10 cellular contexts compared by ENCODE assay signal in the genomic region with DNA sequence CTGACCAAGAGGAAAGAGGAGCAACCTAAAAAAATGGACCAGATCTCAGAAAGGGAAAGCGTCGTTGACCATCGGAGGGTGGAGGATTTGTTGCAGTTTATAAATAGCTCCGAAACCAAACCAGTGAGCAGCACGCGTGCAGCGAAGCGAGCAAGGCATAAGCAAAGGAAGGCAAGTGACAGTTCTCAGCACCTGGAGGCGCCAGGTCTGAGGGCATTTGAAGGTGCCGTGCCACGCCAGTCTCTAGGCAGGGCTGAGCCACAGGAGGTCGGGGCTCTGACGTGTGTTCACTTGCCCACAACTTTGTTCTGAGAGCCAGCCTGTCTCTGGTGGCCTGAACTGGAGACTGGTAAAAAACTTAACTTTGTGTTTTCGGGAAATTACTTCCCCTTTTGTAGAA. TPM values are rescaled to one million over a fixed set of nuclear protein-coding genes. Genes with fewer than 3 reads are reported as not detected.
DNase-seq lines count a peak whose midpoint lies in the region; ATAC-seq and TF ChIP-seq lines count a peak whose summit lies in the region.
"Had no signal": no experiment of that assay in that cellular context is flagged by ENCODE, and none has a peak within 500 bp of the region (broad histone marks: within the 10 kb centered on the region; RNA-seq: fewer than 3 reads in every experiment).

No MANE protein-coding gene starts in this region.

- no peaks in the 10 kb centered on the region for H3K4me1 Mint-ChIP-seq in WTC11
- peaks cover 10 to 15% of the 10 kb centered on the region in 2 donors for H3K4me1 Mint-ChIP-seq in natural killer cell treated with Interleukin-12 subunit alpha and Interleukin-12 subunit beta and Interleukin-15 and Interleukin-18, amount 100 ng/mL, for 72 hours (ENCODE audit: low read depth in 2 of 2)

- H3K4me3 ChIP-seq in coronary artery = no peak overlapping the region
- H3K4me3 ChIP-seq: pancreas had no signal

- no peak overlapping the region for H3K4me3 Mint-ChIP-seq in WTC11
- no peak overlapping the region for H3K4me3 Mint-ChIP-seq in natural killer cell treated with Interleukin-12 subunit alpha and Interleukin-12 subunit beta and Interleukin-15 and Interleukin-18, amount 100 ng/mL, for 72 hours

- ATAC-seq in HG03135 (IDR thresholded peaks at IDR 0.05; ENCODE audit: unreplicated experiment) (peak; percentile 90), WTC11 (no peak)
- no peak for ATAC-seq in natural killer cell treated with Interleukin-12 subunit alpha and Interleukin-12 subunit beta and Interleukin-15 and Interleukin-18, amount 100 ng/mL, for 72 hours
- ATAC-seq: pancreas had no signal

- peak overlapping the region; percentile 8; the same call in 1 of the 2 replicates for H3K27ac Mint-ChIP-seq in WTC11
- H3K27ac Mint-ChIP-seq in natural killer cell treated with Interleukin-12 subunit alpha and Interleukin-12 subunit beta and Interleukin-15 and Interleukin-18, amount 100 ng/mL, for 72 hours = peak overlapping the region in 1 of 2 donors; percentile 49

- DNase-seq in GM13977 (ENCODE audit: low spot score) (peak; percentile 88), GM20000 (ENCODE audit: low spot score) (peak; percentile 86), WTC11 (ENCODE audit: low spot score) (no peak), NCI-H2029 (lab: John Stamatoyannopoulos, UW) (no peak), coronary artery (ENCODE audit: low spot score) (no peak), NCI-H345 treated with DMSO at 0.1 percent for 48 hours (lab: John Stamatoyannopoulos, UW; ENCODE audit: unreplicated experiment) (no peak)
- DNase-seq in natural killer cell treated with Interleukin-12 subunit alpha and Interleukin-12 subunit beta and Interleukin-15 and Interleukin-18, amount 100 ng/mL, for 72 hours (ENCODE audit: low spot score) = no peak
- DNase-seq: DMS79 treated with DMSO at 0.1 percent for 48 hours had no signal

- H3K36me3 Mint-ChIP-seq in WTC11 = peaks cover 86% of the 10 kb centered on the region
- H3K36me3 Mint-ChIP-seq in natural killer cell treated with Interleukin-12 subunit alpha and Interleukin-12 subunit beta and Interleukin-15 and Interleukin-18, amount 100 ng/mL, for 72 hours = peaks cover 32% of the 10 kb centered on the region

- POLR2A ChIA-PET in WTC11 (lab: Charles Lee) = interaction anchor here (0.6 kb wide), 1 partner anchor 357 kb away, joined by 3 read pairs; no protein-coding TSS in a partner anchor

- in situ Hi-C loops in GM13977 (cut with MboI; ENCODE audit: low pct_unique_long_range_greater_than_20kb, low sequenced_read_pairs, unreplicated experiment) = no loop called here

- H3K27ac ChIP-seq in coronary artery = no peak overlapping the region
- H3K27ac ChIP-seq: pancreas had no signal

- no peaks in the 10 kb centered on the region for H3K27me3 Mint-ChIP-seq in WTC11 (ENCODE audit: low read depth)
- no peaks in the 10 kb centered on the region for H3K27me3 Mint-ChIP-seq in natural killer cell treated with Interleukin-12 subunit alpha and Interleukin-12 subunit beta and Interleukin-15 and Interleukin-18, amount 100 ng/mL, for 72 hours

- TF ChIP-seq CTCF in GM13977 (IDR thresholded peaks at IDR 0.05; ENCODE audit: extremely low read depth, insufficient read depth, missing control alignments) (peak; percentile 35), GM20000 (IDR thresholded peaks at IDR 0.05; ENCODE audit: extremely low read depth, missing control alignments) (no peak), WTC11 (IDR thresholded peaks at IDR 0.05) (no peak), coronary artery (IDR thresholded peaks at IDR 0.05) (no peak)

- no peaks in the 10 kb centered on the region for H3K9me3 Mint-ChIP-seq in WTC11
- H3K9me3 Mint-ChIP-seq in natural killer cell treated with Interleukin-12 subunit alpha and Interleukin-12 subunit beta and Interleukin-15 and Interleukin-18, amount 100 ng/mL, for 72 hours = no peaks in the 10 kb centered on the region

- CTCF ChIA-PET in WTC11 (lab: Charles Lee) = interaction anchor here (1.1 kb wide), 1 partner anchor 104 kb away, joined by 3 read pairs; no protein-coding TSS in a partner anchor

TF ChIP-seq in WTC11, 78 proteins besides CTCF, POLR2A, EP300 and RAD21:
- TF ChIP-seq, protein P1, sequence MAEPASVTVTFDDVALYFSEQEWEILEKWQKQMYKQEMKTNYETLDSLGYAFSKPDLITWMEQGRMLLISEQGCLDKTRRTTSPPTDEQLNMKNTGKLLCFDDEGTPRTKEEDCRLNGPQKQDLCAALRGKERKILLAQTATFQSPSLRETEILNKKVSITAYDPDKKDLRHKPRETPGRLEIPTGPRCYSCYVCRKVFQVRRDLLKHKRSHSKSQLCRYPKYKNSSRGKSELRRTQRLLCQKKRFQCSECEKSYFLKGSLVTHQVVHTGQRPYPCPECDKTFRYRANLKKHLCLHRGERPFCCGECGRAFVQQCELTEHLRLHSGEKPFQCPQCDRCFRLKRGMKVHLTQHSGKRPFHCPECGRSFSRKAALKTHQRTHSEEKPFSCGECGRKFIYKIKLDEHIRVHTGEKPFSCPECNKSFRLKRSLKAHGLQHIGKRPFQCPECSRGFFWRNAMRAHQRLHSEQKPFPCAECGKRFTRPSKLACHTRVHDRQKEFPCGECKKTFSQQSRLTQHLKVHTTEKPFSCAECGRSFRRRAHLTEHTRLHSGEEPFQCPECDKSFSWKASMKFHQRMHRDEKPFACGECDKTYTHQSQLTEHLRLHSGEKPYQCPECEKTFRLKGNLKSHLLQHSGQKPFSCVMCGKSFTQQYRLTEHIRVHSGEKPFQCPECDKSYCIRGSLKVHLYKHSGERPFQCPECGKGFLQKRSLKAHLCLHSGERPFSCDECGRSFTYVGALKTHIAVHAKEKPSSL (CRISPR knock-in tag; conservative IDR thresholded peaks at IDR 0.05) = no peak
- TF ChIP-seq ZNF219 (CRISPR knock-in tag; IDR thresholded peaks at IDR 0.05; ENCODE audit: borderline replicate concordance) (no peak), SMAD3 (CRISPR knock-in tag; IDR thresholded peaks at IDR 0.05; ENCODE audit: borderline replicate concordance) (no peak), TP53 (CRISPR knock-in tag; IDR thresholded peaks at IDR 0.05) (no peak), ATF1 (CRISPR knock-in tag; IDR thresholded peaks at IDR 0.05) (no peak), GRHL2 (CRISPR knock-in tag; IDR thresholded peaks at IDR 0.05; ENCODE audit: insufficient replicate concordance, severe bottlenecking) (no peak), SOX15 (CRISPR knock-in tag; IDR thresholded peaks at IDR 0.05) (no peak), NFE2L1 (CRISPR knock-in tag; IDR thresholded peaks at IDR 0.05) (no peak), EMX1 (CRISPR knock-in tag; IDR thresholded peaks at IDR 0.05) (no peak), ZNF423 (CRISPR knock-in tag; IDR thresholded peaks at IDR 0.05) (no peak), NR1H2 (CRISPR knock-in tag; IDR thresholded peaks at IDR 0.05) (no peak), FOXJ3 (CRISPR knock-in tag; IDR thresholded peaks at IDR 0.05; ENCODE audit: borderline replicate concordance) (no peak), GTF2I (CRISPR knock-in tag; conservative IDR thresholded peaks at IDR 0.05) (no peak)
- TF ChIP-seq, protein P2, sequence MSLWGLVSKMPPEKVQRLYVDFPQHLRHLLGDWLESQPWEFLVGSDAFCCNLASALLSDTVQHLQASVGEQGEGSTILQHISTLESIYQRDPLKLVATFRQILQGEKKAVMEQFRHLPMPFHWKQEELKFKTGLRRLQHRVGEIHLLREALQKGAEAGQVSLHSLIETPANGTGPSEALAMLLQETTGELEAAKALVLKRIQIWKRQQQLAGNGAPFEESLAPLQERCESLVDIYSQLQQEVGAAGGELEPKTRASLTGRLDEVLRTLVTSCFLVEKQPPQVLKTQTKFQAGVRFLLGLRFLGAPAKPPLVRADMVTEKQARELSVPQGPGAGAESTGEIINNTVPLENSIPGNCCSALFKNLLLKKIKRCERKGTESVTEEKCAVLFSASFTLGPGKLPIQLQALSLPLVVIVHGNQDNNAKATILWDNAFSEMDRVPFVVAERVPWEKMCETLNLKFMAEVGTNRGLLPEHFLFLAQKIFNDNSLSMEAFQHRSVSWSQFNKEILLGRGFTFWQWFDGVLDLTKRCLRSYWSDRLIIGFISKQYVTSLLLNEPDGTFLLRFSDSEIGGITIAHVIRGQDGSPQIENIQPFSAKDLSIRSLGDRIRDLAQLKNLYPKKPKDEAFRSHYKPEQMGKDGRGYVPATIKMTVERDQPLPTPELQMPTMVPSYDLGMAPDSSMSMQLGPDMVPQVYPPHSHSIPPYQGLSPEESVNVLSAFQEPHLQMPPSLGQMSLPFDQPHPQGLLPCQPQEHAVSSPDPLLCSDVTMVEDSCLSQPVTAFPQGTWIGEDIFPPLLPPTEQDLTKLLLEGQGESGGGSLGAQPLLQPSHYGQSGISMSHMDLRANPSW (CRISPR knock-in tag; conservative IDR thresholded peaks at IDR 0.05; ENCODE audit: low read depth) = no peak
- TF ChIP-seq, protein P3, sequence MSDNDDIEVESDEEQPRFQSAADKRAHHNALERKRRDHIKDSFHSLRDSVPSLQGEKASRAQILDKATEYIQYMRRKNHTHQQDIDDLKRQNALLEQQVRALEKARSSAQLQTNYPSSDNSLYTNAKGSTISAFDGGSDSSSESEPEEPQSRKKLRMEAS (CRISPR knock-in tag; IDR thresholded peaks at IDR 0.05) = no peak
- TF ChIP-seq, protein P4, sequence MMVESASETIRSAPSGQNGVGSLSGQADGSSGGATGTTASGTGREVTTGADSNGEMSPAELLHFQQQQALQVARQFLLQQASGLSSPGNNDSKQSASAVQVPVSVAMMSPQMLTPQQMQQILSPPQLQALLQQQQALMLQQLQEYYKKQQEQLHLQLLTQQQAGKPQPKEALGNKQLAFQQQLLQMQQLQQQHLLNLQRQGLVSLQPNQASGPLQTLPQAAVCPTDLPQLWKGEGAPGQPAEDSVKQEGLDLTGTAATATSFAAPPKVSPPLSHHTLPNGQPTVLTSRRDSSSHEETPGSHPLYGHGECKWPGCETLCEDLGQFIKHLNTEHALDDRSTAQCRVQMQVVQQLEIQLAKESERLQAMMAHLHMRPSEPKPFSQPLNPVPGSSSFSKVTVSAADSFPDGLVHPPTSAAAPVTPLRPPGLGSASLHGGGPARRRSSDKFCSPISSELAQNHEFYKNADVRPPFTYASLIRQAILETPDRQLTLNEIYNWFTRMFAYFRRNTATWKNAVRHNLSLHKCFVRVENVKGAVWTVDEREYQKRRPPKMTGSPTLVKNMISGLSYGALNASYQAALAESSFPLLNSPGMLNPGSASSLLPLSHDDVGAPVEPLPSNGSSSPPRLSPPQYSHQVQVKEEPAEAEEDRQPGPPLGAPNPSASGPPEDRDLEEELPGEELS (CRISPR knock-in tag; IDR thresholded peaks at IDR 0.05) = no peak
- TF ChIP-seq, protein P5, sequence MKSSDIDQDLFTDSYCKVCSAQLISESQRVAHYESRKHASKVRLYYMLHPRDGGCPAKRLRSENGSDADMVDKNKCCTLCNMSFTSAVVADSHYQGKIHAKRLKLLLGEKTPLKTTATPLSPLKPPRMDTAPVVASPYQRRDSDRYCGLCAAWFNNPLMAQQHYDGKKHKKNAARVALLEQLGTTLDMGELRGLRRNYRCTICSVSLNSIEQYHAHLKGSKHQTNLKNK (CRISPR knock-in tag; IDR thresholded peaks at IDR 0.05) = no peak
TF ChIP-seq in WTC11: peak in this region for 0.

RNA-seq across cellular contexts. Expression of a gene that starts 59.7 kb away (rescaled TPM):
- total RNA-seq in WTC11 (2021) = 39.3 to 44.4 TPM (median 41.5 TPM) in 3 replicates
- 10 to 100 TPM; 80.9 to 89.3 TPM for total RNA-seq in natural killer cell treated with Interleukin-12 subunit alpha and Interleukin-12 subunit beta and Interleukin-15 and Interleukin-18, amount 100 ng/mL, for 72 hours

Comparison
In these comparisons a context has a peak if more than half of its experiments do, and no peak if none do; other contexts are left out.
1. DNase-seq: peak in GM13977 (single experiment) and GM20000 (single experiment); none in WTC11 (single experiment), NCI-H2029 (single experiment), natural killer cell treated with Interleukin-12 subunit alpha and Interleukin-12 subunit beta and Interleukin-15 and Interleukin-18, amount 100 ng/mL, for 72 hours (single experiment), coronary artery (single experiment) and NCI-H345 treated with DMSO at 0.1 percent for 48 hours (single experiment).